ENCODE assay signal across 1 cellular context in genomic region chr22:42844756-42845155, GRCh38.
TF ChIP-seq lines count a peak whose summit lies in the region.

No MANE protein-coding gene starts in this region.

TF ChIP-seq in HCT116, 20 proteins besides CTCF, POLR2A, EP300 and RAD21 (continued from another document):
- TF ChIP-seq, protein P1, sequence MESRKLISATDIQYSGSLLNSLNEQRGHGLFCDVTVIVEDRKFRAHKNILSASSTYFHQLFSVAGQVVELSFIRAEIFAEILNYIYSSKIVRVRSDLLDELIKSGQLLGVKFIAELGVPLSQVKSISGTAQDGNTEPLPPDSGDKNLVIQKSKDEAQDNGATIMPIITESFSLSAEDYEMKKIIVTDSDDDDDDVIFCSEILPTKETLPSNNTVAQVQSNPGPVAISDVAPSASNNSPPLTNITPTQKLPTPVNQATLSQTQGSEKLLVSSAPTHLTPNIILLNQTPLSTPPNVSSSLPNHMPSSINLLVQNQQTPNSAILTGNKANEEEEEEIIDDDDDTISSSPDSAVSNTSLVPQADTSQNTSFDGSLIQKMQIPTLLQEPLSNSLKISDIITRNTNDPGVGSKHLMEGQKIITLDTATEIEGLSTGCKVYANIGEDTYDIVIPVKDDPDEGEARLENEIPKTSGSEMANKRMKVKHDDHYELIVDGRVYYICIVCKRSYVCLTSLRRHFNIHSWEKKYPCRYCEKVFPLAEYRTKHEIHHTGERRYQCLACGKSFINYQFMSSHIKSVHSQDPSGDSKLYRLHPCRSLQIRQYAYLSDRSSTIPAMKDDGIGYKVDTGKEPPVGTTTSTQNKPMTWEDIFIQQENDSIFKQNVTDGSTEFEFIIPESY (IDR thresholded peaks at IDR 0.05; ENCODE audit: extremely low read depth, insufficient replicate concordance, low read length) = no peak
- TF ChIP-seq EGR1 (IDR thresholded peaks at IDR 0.05; ENCODE audit: low read depth) = no peak
- TF ChIP-seq CBX3 (IDR thresholded peaks at IDR 0.05; ENCODE audit: low read depth) = peak; percentile 44; the same call in 1 of the 2 replicates
- no peak for TF ChIP-seq ELF1 (IDR thresholded peaks at IDR 0.05; ENCODE audit: borderline replicate concordance, low read depth)
- TF ChIP-seq SIN3A (IDR thresholded peaks at IDR 0.05; ENCODE audit: low read depth) = no peak
- peak; percentile 74 for TF ChIP-seq FOSL1 (IDR thresholded peaks at IDR 0.05; ENCODE audit: low read depth)
- peak; percentile 53 for TF ChIP-seq JUND (IDR thresholded peaks at IDR 0.05)
